In the genomic region with DNA sequence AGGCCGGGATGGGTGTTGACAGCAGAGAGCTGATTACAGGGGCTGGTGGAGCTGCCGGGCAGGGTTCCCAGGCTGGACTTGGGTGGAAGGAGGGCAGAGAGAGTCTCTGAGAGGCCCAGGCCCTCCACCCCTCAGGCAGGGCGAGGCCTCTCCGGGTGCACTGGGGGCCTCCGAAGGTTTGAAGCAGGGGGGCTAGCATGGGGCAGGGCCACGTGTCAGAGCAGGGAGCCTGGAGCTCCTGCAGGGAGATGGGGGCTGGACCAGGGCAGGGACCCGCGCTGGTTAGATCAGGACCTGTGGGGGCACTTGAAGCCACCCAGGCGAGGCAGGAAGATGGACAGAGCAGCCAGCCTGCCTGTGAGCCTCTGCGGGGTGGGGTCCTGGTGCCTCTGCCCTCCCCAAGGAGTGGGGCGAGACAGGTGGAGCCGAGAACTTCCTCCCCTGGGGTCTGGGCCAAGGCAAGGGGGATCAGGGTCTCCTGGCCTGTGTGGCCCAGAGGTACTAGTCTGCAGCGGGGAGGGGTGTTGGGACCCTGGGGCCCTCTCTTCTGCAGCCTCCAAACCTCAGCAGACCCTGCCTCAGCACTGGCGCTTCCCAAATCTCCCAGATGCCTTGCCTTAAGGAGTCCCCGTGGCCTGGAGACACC, we compare ENCODE assay signal across 10 cellular contexts. TPM values are rescaled to one million over a fixed set of nuclear protein-coding genes. Genes with fewer than 3 reads are reported as not detected.
DNase-seq lines count a peak whose midpoint lies in the region; ATAC-seq, FAIRE-seq and TF ChIP-seq lines count a peak whose summit lies in the region.
"Had no signal": no experiment of that assay in that cellular context is flagged by ENCODE, and none has a peak within 500 bp of the region (broad histone marks: within the 10 kb centered on the region; RNA-seq: fewer than 3 reads in every experiment).

No MANE protein-coding gene starts in this region.

- TF ChIP-seq EP300 in suprapubic skin (IDR thresholded peaks at IDR 0.05) = no peak

- H3K27me3 ChIP-seq in suprapubic skin = peaks cover 38% of the 10 kb centered on the region

- H3K36me3 ChIP-seq in kidney (ENCODE audit: control insufficient read depth in 1 of 2, insufficient read depth in 2 of 2, low read length in 2 of 2) (no peaks in the 10 kb centered on the region), suprapubic skin (no peaks in the 10 kb centered on the region)

- 49% methylated on average over 4 of the region's 15 CpGs for WGBS in suprapubic skin

- intact Hi-C loops in kidney (cut with DNase I) = no loop called here

- peaks cover 50% of the 10 kb centered on the region for H3K27me3 Mint-ChIP-seq in activated T-cell treated with anti-CD3 and anti-CD28 coated beads, Interleukin-2, amount 50 U/mL, for 24 hours
- peaks cover 46% of the 10 kb centered on the region for H3K27me3 Mint-ChIP-seq in activated naive CD8-positive, alpha-beta T cell treated with anti-CD3 and anti-CD28 coated beads, Interleukin-2, amount 10 ng/mL, durations not matched to agents 7 days and 5 days

- no peak for FAIRE-seq in kidney (lab: Jason Lieb, UNC)
- FAIRE-seq: keratinocyte had no signal

- H3K9me3 ChIP-seq in kidney (ENCODE audit: control insufficient read depth in 1 of 2, low read length in 2 of 2) = no peaks in the 10 kb centered on the region
- no peaks in the 10 kb centered on the region for H3K9me3 ChIP-seq in suprapubic skin

- no peak for DNase-seq in activated T-cell treated with anti-CD3 and anti-CD28 coated beads, Interleukin-2, amount 50 U/mL, for 24 hours
- no peak for DNase-seq in activated T-cell treated with anti-CD3 and anti-CD28 coated beads, Interleukin-2, amount 50 U/mL, for 1 hour
- peak; percentile 38 for DNase-seq in activated naive CD8-positive, alpha-beta T cell treated with anti-CD3 and anti-CD28 coated beads, Interleukin-2, amount 10 ng/mL, durations not matched to agents 7 days and 5 days
- DNase-seq in kidney (peak; percentile 79), suprapubic skin (ENCODE audit: low spot score in 2 of 2) (no peak), NCI-H1092 (lab: John Stamatoyannopoulos, UW) (no peak)
- DNase-seq: NCI-H1048 had no signal

- H3K27ac Mint-ChIP-seq in activated T-cell treated with anti-CD3 and anti-CD28 coated beads, Interleukin-2, amount 50 U/mL, for 24 hours = peak overlapping the region; percentile 79
- H3K27ac Mint-ChIP-seq in activated naive CD8-positive, alpha-beta T cell treated with anti-CD3 and anti-CD28 coated beads, Interleukin-2, amount 10 ng/mL, durations not matched to agents 7 days and 5 days = peak overlapping the region; percentile 25

- H3K9ac ChIP-seq in kidney (ENCODE audit: low read length in 2 of 2) = no peak overlapping the region

- H3K4me1 Mint-ChIP-seq in activated T-cell treated with anti-CD3 and anti-CD28 coated beads, Interleukin-2, amount 50 U/mL, for 24 hours (ENCODE audit: low read depth) = peaks cover 12% of the 10 kb centered on the region
- no peaks in the 10 kb centered on the region for H3K4me1 Mint-ChIP-seq in activated naive CD8-positive, alpha-beta T cell treated with anti-CD3 and anti-CD28 coated beads, Interleukin-2, amount 10 ng/mL, durations not matched to agents 7 days and 5 days

- H3K4me3 Mint-ChIP-seq in activated T-cell treated with anti-CD3 and anti-CD28 coated beads, Interleukin-2, amount 50 U/mL, for 24 hours = peak overlapping the region; percentile 73
- peak overlapping the region; percentile 65 for H3K4me3 Mint-ChIP-seq in activated naive CD8-positive, alpha-beta T cell treated with anti-CD3 and anti-CD28 coated beads, Interleukin-2, amount 10 ng/mL, durations not matched to agents 7 days and 5 days

- TF ChIP-seq CTCF in kidney (IDR thresholded peaks at IDR 0.05; ENCODE audit: borderline replicate concordance, extremely low read depth, insufficient read depth) (no peak), suprapubic skin (IDR thresholded peaks at IDR 0.05) (no peak)

- H3K36me3 Mint-ChIP-seq in activated T-cell treated with anti-CD3 and anti-CD28 coated beads, Interleukin-2, amount 50 U/mL, for 24 hours (ENCODE audit: low read depth) = no peaks in the 10 kb centered on the region
- no peaks in the 10 kb centered on the region for H3K36me3 Mint-ChIP-seq in activated naive CD8-positive, alpha-beta T cell treated with anti-CD3 and anti-CD28 coated beads, Interleukin-2, amount 10 ng/mL, durations not matched to agents 7 days and 5 days

- H3K27ac ChIP-seq in kidney (ENCODE audit: low read depth in 2 of 2, low read length in 2 of 2) (no peak overlapping the region), suprapubic skin (no peak overlapping the region)

- no peaks in the 10 kb centered on the region for H3K9me3 Mint-ChIP-seq in activated T-cell treated with anti-CD3 and anti-CD28 coated beads, Interleukin-2, amount 50 U/mL, for 24 hours
- H3K9me3 Mint-ChIP-seq in activated naive CD8-positive, alpha-beta T cell treated with anti-CD3 and anti-CD28 coated beads, Interleukin-2, amount 10 ng/mL, durations not matched to agents 7 days and 5 days = no peaks in the 10 kb centered on the region

- H3K4me3 ChIP-seq in kidney (ENCODE audit: low read length in 2 of 2) = peak overlapping the region in 1 of 2 donors; percentile 54
- H3K4me3 ChIP-seq in suprapubic skin = peak overlapping the region; percentile 72

- ATAC-seq in activated naive CD8-positive, alpha-beta T cell treated with anti-CD3 and anti-CD28 coated beads, Interleukin-2, amount 10 ng/mL, durations not matched to agents 7 days and 5 days (ENCODE audit: low read depth) = no peak
- ATAC-seq in HG03159 (IDR thresholded peaks at IDR 0.05; ENCODE audit: unreplicated experiment) (no peak), GM21576 (IDR thresholded peaks at IDR 0.05; ENCODE audit: unreplicated experiment) (no peak)

- TF ChIP-seq POLR2A in suprapubic skin (IDR thresholded peaks at IDR 0.05) = no peak

- POLR2A ChIA-PET in activated naive CD8-positive, alpha-beta T cell treated with anti-CD3 and anti-CD28 coated beads, Interleukin-2, amount 10 ng/mL, durations not matched to agents 7 days and 5 days (lab: Charles Lee) = interaction anchor here (0.6 to 1.5 kb wide), 3 partner anchors 16 to 230 kb away, joined by 3 to 7 read pairs (median 3); no protein-coding TSS in a partner anchor

- H3K4me1 ChIP-seq in kidney (ENCODE audit: control insufficient read depth in 1 of 2, insufficient read depth in 1 of 2, low read depth in 1 of 2, low read length in 2 of 2) = peaks cover 0 to 4% of the 10 kb centered on the region in 2 donors
- H3K4me1 ChIP-seq in suprapubic skin = peaks cover 18% of the 10 kb centered on the region

RNA-seq across cellular contexts. Expression of gene PANX2, which starts 0.9 kb away (rescaled TPM):
- under 1 TPM; 0.11 TPM for total RNA-seq in activated naive CD8-positive, alpha-beta T cell treated with anti-CD3 and anti-CD28 coated beads, Interleukin-2, amount 10 ng/mL, durations not matched to agents 7 days and 5 days
- 1.0 TPM for total RNA-seq in kidney
- 4.3 TPM for polyA plus RNA-seq in kidney (ENCODE audit: insufficient read depth, low read depth, low replicate concordance)
- 1 to 10 TPM; 1.2 to 2.8 (median 2.2) TPM for total RNA-seq in suprapubic skin

RNA-seq across cellular contexts. Expression of gene TRABD, which starts 14.3 kb away (rescaled TPM):
- 100 to 1,000 TPM; 116 to 121 TPM for total RNA-seq in activated naive CD8-positive, alpha-beta T cell treated with anti-CD3 and anti-CD28 coated beads, Interleukin-2, amount 10 ng/mL, durations not matched to agents 7 days and 5 days
- total RNA-seq in kidney = 56.3 TPM
- polyA plus RNA-seq in kidney (ENCODE audit: insufficient read depth, low read depth, low replicate concordance) = 34.2 TPM
- 10 to 100 TPM; 35.7 to 78.2 (median 39.1) TPM for total RNA-seq in suprapubic skin

RNA-seq across cellular contexts. Expression of gene SELENOO, which starts 29.4 kb away (rescaled TPM):
- 10 to 100 TPM; 27.9 to 33.3 TPM for total RNA-seq in activated naive CD8-positive, alpha-beta T cell treated with anti-CD3 and anti-CD28 coated beads, Interleukin-2, amount 10 ng/mL, durations not matched to agents 7 days and 5 days
- total RNA-seq in kidney (19.7 TPM), suprapubic skin (10 to 100 TPM; 27.4 to 66.1 (median 36.1) TPM)
- 42.8 TPM for polyA plus RNA-seq in kidney (ENCODE audit: insufficient read depth, low read depth, low replicate concordance)

Comparison
In these comparisons a context has a peak if more than half of its experiments do, and no peak if none do; other contexts are left out.
1. DNase-seq: peak in activated naive CD8-positive, alpha-beta T cell treated with anti-CD3 and anti-CD28 coated beads, Interleukin-2, amount 10 ng/mL, durations not matched to agents 7 days and 5 days (single experiment) and kidney (single experiment); none in activated T-cell treated with anti-CD3 and anti-CD28 coated beads, Interleukin-2, amount 50 U/mL, for 24 hours (single experiment), activated T-cell treated with anti-CD3 and anti-CD28 coated beads, Interleukin-2, amount 50 U/mL, for 1 hour (single experiment), suprapubic skin (0 of 2) and NCI-H1092 (single experiment).